In the genomic region with DNA sequence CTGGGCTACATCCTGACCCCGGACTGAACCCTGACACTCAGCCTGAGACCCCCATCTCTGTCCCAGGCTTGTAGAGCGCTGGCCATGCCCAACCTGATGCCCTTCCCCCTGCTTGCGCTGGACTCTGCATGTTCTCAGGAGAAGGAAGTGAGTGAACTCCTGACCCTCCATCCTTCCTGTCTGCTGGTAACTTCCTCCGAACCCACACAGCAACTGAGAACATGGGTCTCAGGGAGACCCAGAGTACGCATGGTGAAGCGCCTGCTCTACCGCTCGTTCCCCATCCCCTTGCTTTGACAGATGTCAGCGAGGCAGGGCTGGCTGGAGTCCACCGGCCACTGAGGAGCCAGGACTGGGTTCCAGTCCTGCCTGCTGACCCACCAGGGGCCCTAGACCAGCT, we compare ENCODE assay signal across 12 cellular contexts. TPM values are rescaled to one million over a fixed set of nuclear protein-coding genes. Genes with fewer than 3 reads are reported as not detected.
DNase-seq lines count a peak whose midpoint lies in the region; ATAC-seq and TF ChIP-seq lines count a peak whose summit lies in the region.
"Had no signal": no experiment of that assay in that cellular context is flagged by ENCODE, and none has a peak within 500 bp of the region (broad histone marks: within the 10 kb centered on the region; RNA-seq: fewer than 3 reads in every experiment).

No MANE protein-coding gene starts in this region.

- intact Hi-C loops in esophagus squamous epithelium (cut with DNase I) (no loop called here), prostate gland (cut with DNase I) (no loop called here)

- TF ChIP-seq POLR2A in esophagus squamous epithelium (IDR thresholded peaks at IDR 0.05) (no peak), prostate gland (IDR thresholded peaks at IDR 0.05) (no peak)

- 60 to 66% methylated on average over 1 to 3 of the region's 10 CpGs for WGBS in esophagus squamous epithelium, 2 donors
- WGBS in prostate gland: 82% methylated on average over 10 of the region's 10 CpGs

- DNase-seq in GDM1 (lab: John Stamatoyannopoulos, UW) (peak; percentile 53), SKM-1 treated with dmso at 0.1 percent for 144 hours (lab: John Stamatoyannopoulos, UW; ENCODE audit: unreplicated experiment) (peak; percentile 51), esophagus squamous epithelium (lab: John Stamatoyannopoulos, UW) (no peak), prostate gland (ENCODE audit: low spot score) (no peak), HUDEP-2 (lab: John Stamatoyannopoulos, UW; ENCODE audit: unreplicated experiment in 76 of 76) (no peak), BE2C (no peak)
- DNase-seq: NCI-H69 had no signal

- H3K4me3 ChIP-seq in esophagus squamous epithelium: no peak overlapping the region
- no peak overlapping the region for H3K4me3 ChIP-seq in prostate gland
- no peak overlapping the region for H3K4me3 ChIP-seq in BE2C (ENCODE audit: low read depth, low read length)

- H3K27ac ChIP-seq in esophagus squamous epithelium: peak overlapping the region; percentile 86 to 94 (median 90)
- H3K27ac ChIP-seq in prostate gland: peak overlapping the region; percentile 87 to 90
- H3K27ac ChIP-seq: epithelial cell of prostate had no signal

- H3K27me3 ChIP-seq in esophagus squamous epithelium: no peaks in the 10 kb centered on the region
- H3K27me3 ChIP-seq in prostate gland (replicated peaks; ENCODE audit: insufficient read depth): no peaks in the 10 kb centered on the region
- no peaks in the 10 kb centered on the region for H3K27me3 ChIP-seq in BE2C

- TF ChIP-seq CTCF in esophagus squamous epithelium (IDR thresholded peaks at IDR 0.05) (no peak), prostate gland (IDR thresholded peaks at IDR 0.05) (no peak), BE2C (IDR thresholded peaks at IDR 0.05; ENCODE audit: low read depth, low read length) (no peak)

- ATAC-seq in HG03432 (IDR thresholded peaks at IDR 0.05; ENCODE audit: unreplicated experiment) (no peak), HG03095 (IDR thresholded peaks at IDR 0.05; ENCODE audit: unreplicated experiment) (no peak)

- H3K36me3 ChIP-seq in esophagus squamous epithelium: peaks cover 0 to 37% (median 0%) of the 10 kb centered on the region in 3 donors
- H3K36me3 ChIP-seq in prostate gland: no peaks in the 10 kb centered on the region
- H3K36me3 ChIP-seq in BE2C: peaks cover 30% of the 10 kb centered on the region

- H3K4me1 ChIP-seq in esophagus squamous epithelium: peaks cover 43 to 66% (median 60%) of the 10 kb centered on the region in 3 donors
- peaks cover 12% of the 10 kb centered on the region for H3K4me1 ChIP-seq in prostate gland (replicated peaks)
- H3K4me1 ChIP-seq in BE2C: peaks cover 20% of the 10 kb centered on the region

- no peaks in the 10 kb centered on the region for H3K9me3 ChIP-seq in esophagus squamous epithelium
- no peaks in the 10 kb centered on the region for H3K9me3 ChIP-seq in prostate gland
- no peaks in the 10 kb centered on the region for H3K9me3 ChIP-seq in BE2C

RNA-seq across cellular contexts. Expression of a gene that starts 6.1 kb away (rescaled TPM):
- 1 to 10 TPM; 3.3 to 9.5 (median 3.8) TPM for total RNA-seq in esophagus squamous epithelium
- 10 to 100 TPM in 1 of 2 donors, 1 to 10 TPM in 1; 2.0 to 12.8 TPM for total RNA-seq in prostate gland
- 11.6 TPM for polyA plus RNA-seq in BE2C (2012; ENCODE audit: insufficient read depth, insufficient read length, low read depth)

RNA-seq across cellular contexts. Expression of a gene that starts 29.5 kb away (rescaled TPM):
- 10 to 100 TPM in 1 of 4 donors, 1 to 10 TPM in 3; 1.2 to 13.0 (median 2.1) TPM for total RNA-seq in esophagus squamous epithelium
- total RNA-seq in prostate gland: 10 to 100 TPM in 1 of 2 donors, 1 to 10 TPM in 1; 3.8 to 22.5 TPM
- polyA plus RNA-seq in BE2C (2012; ENCODE audit: insufficient read depth, insufficient read length, low read depth): 0.26 TPM
- total RNA-seq: activated CD8-positive, alpha-beta memory T cell treated with anti-CD3 and anti-CD28 coated beads for 36 hours; neural crest cell had no signal

RNA-seq across cellular contexts. Expression of a gene that starts 40.7 kb away (rescaled TPM):
- 10 to 100 TPM; 12.1 to 26.1 (median 17.1) TPM for total RNA-seq in esophagus squamous epithelium
- 100 to 1,000 TPM in 1 of 2 donors, 10 to 100 TPM in 1; 14.8 to 370 TPM for total RNA-seq in prostate gland
- 13.3 TPM for polyA plus RNA-seq in BE2C (2012; ENCODE audit: insufficient read depth, insufficient read length, low read depth)

Comparison
In these comparisons a context has a peak if more than half of its experiments do, and no peak if none do; other contexts are left out.
1. DNase-seq: peak in GDM1 (single experiment) and SKM-1 treated with dmso at 0.1 percent for 144 hours (single experiment); none in esophagus squamous epithelium (single experiment), prostate gland (single experiment), HUDEP-2 (0 of 76) and BE2C (single experiment).